ENCODE assay signal across 16 cellular contexts in genomic region chr3:56825579-56826438, GRCh38. TPM values are rescaled to one million over a fixed set of nuclear protein-coding genes. Genes with fewer than 3 reads are reported as not detected.
A peak's percentile ranks its signal among the peaks of the same experiment; 100 is the strongest.
DNase-seq lines count a peak whose midpoint lies in the region; ATAC-seq lines count a peak whose summit lies in the region.
"Had no signal": no experiment of that assay in that cellular context is flagged by ENCODE, and none has a peak within 500 bp of the region (broad histone marks: within the 10 kb centered on the region; RNA-seq: fewer than 3 reads in every experiment).

No MANE protein-coding gene starts in this region.

- no peaks in the 10 kb centered on the region for H3K79me1 ChIP-seq in mesendoderm (ENCODE audit: low read length)

- H3K9ac ChIP-seq in GM23248 (no peak overlapping the region), mesendoderm (ENCODE audit: low read length) (no peak overlapping the region)

- H3K4me3 Mint-ChIP-seq in T-cell = no peak overlapping the region
- H3K4me3 Mint-ChIP-seq: nephron progenitor cell, type B pancreatic cell had no signal

- H4K20me1 ChIP-seq in GM23248 (ENCODE audit: insufficient read depth) = no peaks in the 10 kb centered on the region

- peak overlapping the region; percentile 39; the same call in 1 of the 2 replicates for H2AFZ ChIP-seq in GM23248

- H3K9me3 Mint-ChIP-seq in T-cell = no peaks in the 10 kb centered on the region
- H3K9me3 Mint-ChIP-seq: nephron progenitor cell, type B pancreatic cell had no signal

- H3K9me3 ChIP-seq in GM23248 (ENCODE audit: low read depth) = no peaks in the 10 kb centered on the region
- H3K9me3 ChIP-seq: gastrocnemius medialis had no signal

- H3K4ac ChIP-seq in mesendoderm (ENCODE audit: low read depth, low read length) = no peak overlapping the region

- H3K79me2 ChIP-seq in GM23248 (ENCODE audit: insufficient read depth) (no peaks in the 10 kb centered on the region), mesendoderm (ENCODE audit: control insufficient read depth, insufficient read depth, low read length) (no peaks in the 10 kb centered on the region)

- H3K4me1 Mint-ChIP-seq in T-cell = peaks cover 49 to 73% (median 50%) of the 10 kb centered on the region in 3 donors

- H3K27me3 ChIP-seq in GM23248 (replicated peaks; ENCODE audit: insufficient read depth) = 0 out of 2 replicates have a peak, but pooled peaks cover 8% of the 10 kb centered on the region
- no peaks in the 10 kb centered on the region for H3K27me3 ChIP-seq in mesendoderm (ENCODE audit: insufficient read depth, low read length, poor library complexity)
- H3K27me3 ChIP-seq: gastrocnemius medialis had no signal

- H3K4me2 ChIP-seq in GM23248 (ENCODE audit: unreplicated experiment) (no peak overlapping the region), mesendoderm (ENCODE audit: low read length) (no peak overlapping the region)

- 6 to 7% methylated on average over 4 of the region's 4 CpGs for WGBS in GM23248 (ENCODE audit: low coverage in 1 of 2, low lambda C conversion rate in 2 of 2, missing lambda C conversion rate in 2 of 2), 2 experiments
- WGBS in mesendoderm (ENCODE audit: extremely low coverage, insufficient coverage, low lambda C conversion rate) = no CpG with 5 or more reads among the region's 4 CpGs

- no peak overlapping the region for H3K27ac ChIP-seq in GM23248
- no peak overlapping the region for H3K27ac ChIP-seq in mesendoderm (ENCODE audit: low read depth, low read length)
- H3K27ac ChIP-seq: C4-2B, gastrocnemius medialis had no signal

- H2BK15ac ChIP-seq in mesendoderm (replicated peaks; ENCODE audit: low read depth) = no peak overlapping the region

- H3K36me3 ChIP-seq in GM23248 (ENCODE audit: low read depth) = no peaks in the 10 kb centered on the region
- no peaks in the 10 kb centered on the region for H3K36me3 ChIP-seq in mesendoderm (ENCODE audit: control insufficient read depth, insufficient read depth, low read length)
- H3K36me3 ChIP-seq: gastrocnemius medialis had no signal

- no peaks in the 10 kb centered on the region for H3K9me2 ChIP-seq in GM23248 (ENCODE audit: insufficient read depth)

- no peak overlapping the region for H2AK5ac ChIP-seq in mesendoderm (ENCODE audit: low read length)

- H3K4me3 ChIP-seq in GM23248 = no peak overlapping the region
- H3K4me3 ChIP-seq in mesendoderm (ENCODE audit: low read length) = no peak overlapping the region
- H3K4me3 ChIP-seq: gastrocnemius medialis had no signal

- no peaks in the 10 kb centered on the region for H3K27me3 Mint-ChIP-seq in T-cell
- H3K27me3 Mint-ChIP-seq: type B pancreatic cell had no signal

- ATAC-seq in T-cell (replicated peaks in 1 of 4) (no peak), HG02610 (IDR thresholded peaks at IDR 0.05; ENCODE audit: unreplicated experiment) (no peak)
- ATAC-seq: activated CD4-positive, CD25-positive, alpha-beta regulatory T cell treated with anti-CD3 and anti-CD28 coated beads, Interleukin-2, amount 50 U/mL, for 24 hours; gastrocnemius medialis; stimulated activated naive CD8-positive, alpha-beta T cell treated with anti-CD3 and anti-CD28 coated beads, Interleukin-15, Interleukin-2, amounts not matched to agents 100 U/mL and 50 U/mL, for 24 hours had no signal

- H3K27ac Mint-ChIP-seq in T-cell = peak overlapping the region; percentile 72 to 76
- H3K27ac Mint-ChIP-seq: nephron progenitor cell, type B pancreatic cell had no signal

- no peak overlapping the region for H3K56ac ChIP-seq in mesendoderm (ENCODE audit: low read length)

- POLR2A ChIA-PET in T-cell (lab: Charles Lee) = interaction anchor here (0.9 to 1.1 kb wide), 2 partner anchors 23 to 24 kb away, joined by 3 read pairs; partner anchors contain the start of gene ARHGEF3 (in 1 of the 2)

- H3K18ac ChIP-seq in mesendoderm (ENCODE audit: low read length) = peak overlapping the region; percentile 30

- no peak overlapping the region for H2BK120ac ChIP-seq in mesendoderm (ENCODE audit: low read depth, low read length)

- H2BK5ac ChIP-seq in mesendoderm (ENCODE audit: low read length) = no peak overlapping the region

- CTCF ChIA-PET in T-cell (lab: Charles Lee) = interaction anchor here (0.5 to 1.3 kb wide), 9 partner anchors 8 to 124 kb away, joined by 3 to 5 read pairs (median 4); partner anchors contain the start of gene ARHGEF3 (in 1 of the 2)

- no peaks in the 10 kb centered on the region for H3F3A ChIP-seq in GM23248 (ENCODE audit: insufficient read depth)

- DNase-seq in NCI-H1092 (lab: John Stamatoyannopoulos, UW) = peak; percentile 5
- DNase-seq in NCI-H1092 treated with DMSO at 0.1 percent for 48 hours (lab: John Stamatoyannopoulos, UW) = no peak
- DNase-seq in GM23248 = peak; percentile 23
- no peak for DNase-seq in T-cell
- DNase-seq in mesendoderm = peak; percentile 29
- DNase-seq in NCI-H345 (lab: John Stamatoyannopoulos, UW) = no peak
- no peak for DNase-seq in foreskin melanocyte
- DNase-seq: activated gamma-delta T cell; gastrocnemius medialis; NCI-H1105 treated with DMSO at 0.1 percent for 48 hours; nephron progenitor cell; stimulated activated naive CD8-positive, alpha-beta T cell treated with anti-CD3 and anti-CD28 coated beads, Interleukin-15, Interleukin-2, amounts not matched to agents 100 U/mL and 50 U/mL, for 24 hours had no signal

- H3K4me1 ChIP-seq in GM23248 (ENCODE audit: insufficient read depth) = no peaks in the 10 kb centered on the region
- H3K4me1 ChIP-seq in mesendoderm (ENCODE audit: control insufficient read depth, low read depth, low read length) = peaks cover 11% of the 10 kb centered on the region
- H3K4me1 ChIP-seq: gastrocnemius medialis had no signal

- H4K8ac ChIP-seq in mesendoderm (ENCODE audit: low read depth, low read length) = peak overlapping the region; percentile 39

- no peak overlapping the region for H3K23ac ChIP-seq in mesendoderm (ENCODE audit: low read length)

- in situ Hi-C loops in GM23248 (cut with MboI) = no loop called here

- no peak overlapping the region for H4K5ac ChIP-seq in mesendoderm (ENCODE audit: low read length)

- no peaks in the 10 kb centered on the region for H3K36me3 Mint-ChIP-seq in T-cell
- H3K36me3 Mint-ChIP-seq: type B pancreatic cell had no signal

RNA-seq across cellular contexts. Expression of gene ARHGEF3, which starts 24.1 kb away (rescaled TPM):
- total RNA-seq in GM23248 (2014; rRNA removed; shearing (Covaris generic)) = 1.1 and 3.0 TPM in 2 replicates
- 2.6 and 3.0 TPM in 2 replicates for polyA plus RNA-seq in GM23248 (2016; fragmentation: Nextera tagmentation; extraction: Ambion mirVana)
- 100 to 1,000 TPM in 4 of 5 donors, 10 to 100 TPM in 1; 93.4 to 132 (median 124) TPM for total RNA-seq in T-cell
- 2.7 TPM for polyA plus RNA-seq in mesendoderm (2013, experiment 1 of 2)
- polyA plus RNA-seq in mesendoderm (2013, experiment 2 of 2) = 2.8 TPM

Comparison
In these comparisons a context has a peak if more than half of its experiments do, and no peak if none do; other contexts are left out.
1. DNase-seq: peak in NCI-H1092 (single experiment), GM23248 (single experiment) and mesendoderm (single experiment); none in NCI-H1092 treated with DMSO at 0.1 percent for 48 hours (single experiment), T-cell (0 of 34), NCI-H345 (single experiment) and foreskin melanocyte (single experiment).
2. RNA of gene ARHGEF3, which starts 24.1 kb away (total RNA-seq): 93.4 to 132 TPM in T-cell; 1.1 to 3.0 TPM in GM23248; every median in the first group is over 10 times any median in the second.